ENCODE assay signal across 9 cellular contexts in genomic region chr3:171248426-171249115, GRCh38.
A peak's percentile ranks its signal among the peaks of the same experiment; 100 is the strongest.
DNase-seq lines count a peak whose midpoint lies in the region; ATAC-seq and TF ChIP-seq lines count a peak whose summit lies in the region.
"Had no signal": no experiment of that assay in that cellular context is flagged by ENCODE, and none has a peak within 500 bp of the region (broad histone marks: within the 10 kb centered on the region; RNA-seq: fewer than 3 reads in every experiment).

No MANE protein-coding gene starts in this region.

- ATAC-seq in HG02840 (IDR thresholded peaks at IDR 0.05; ENCODE audit: low FRiP score, unreplicated experiment) (peak; percentile 78), right lobe of liver (no peak)

- TF ChIP-seq CTCF in GM12865 (IDR thresholded peaks at IDR 0.05; ENCODE audit: insufficient read depth, low read depth, low read length, missing control alignments) (no peak), MM.1S (IDR thresholded peaks at IDR 0.05; ENCODE audit: low read length) (no peak), right lobe of liver (IDR thresholded peaks at IDR 0.05) (no peak)

- intact Hi-C loops in right lobe of liver (cut with DNase I), result no loop called here

- TF ChIP-seq POLR2A in GM19193 (IDR thresholded peaks at IDR 0.05; ENCODE audit: extremely low read depth, insufficient read depth, insufficient read length), result peak; percentile 13
- no peak for TF ChIP-seq POLR2A in right lobe of liver (IDR thresholded peaks at IDR 0.05)

- H2AFZ ChIP-seq in MM.1S (ENCODE audit: low read length) (no peak overlapping the region), Karpas-422 (ENCODE audit: low read length) (no peak overlapping the region)

- no peak overlapping the region for H3K27ac ChIP-seq in MM.1S (ENCODE audit: low read length)
- H3K27ac ChIP-seq in right lobe of liver, result no peak overlapping the region
- H3K27ac ChIP-seq in Karpas-422 (ENCODE audit: low read length), result no peak overlapping the region

- 57% methylated on average over 4 of the region's 4 CpGs for WGBS in right lobe of liver (ENCODE audit: insufficient coverage, low coverage, low lambda C conversion rate, missing lambda C conversion rate)

- in situ Hi-C loops in ACHN (cut with HindIII; ENCODE audit: low pct_ligation_motif_present, low pct_unique_long_range_greater_than_20kb, low sequenced_read_pairs), result no loop called here

- H3K9me2 ChIP-seq in MM.1S (replicated peaks; ENCODE audit: insufficient read depth, low read length) (no peaks in the 10 kb centered on the region), Karpas-422 (replicated peaks; ENCODE audit: insufficient read depth, low read length) (no peaks in the 10 kb centered on the region)

- H3K79me2 ChIP-seq in MM.1S (ENCODE audit: low read length) (no peaks in the 10 kb centered on the region), Karpas-422 (ENCODE audit: low read length) (no peaks in the 10 kb centered on the region)

- no peaks in the 10 kb centered on the region for H3K9me3 ChIP-seq in MM.1S (replicated peaks; ENCODE audit: insufficient read depth, low read length)
- H3K9me3 ChIP-seq in right lobe of liver, result no peaks in the 10 kb centered on the region
- no peaks in the 10 kb centered on the region for H3K9me3 ChIP-seq in Karpas-422 (ENCODE audit: low read length)

- no peak overlapping the region for H3K9ac ChIP-seq in MM.1S (ENCODE audit: low read length)
- no peak overlapping the region for H3K9ac ChIP-seq in Karpas-422 (ENCODE audit: low read length)

- H3K4me2 ChIP-seq in MM.1S (ENCODE audit: low read depth, low read length) (peak overlapping the region; percentile 24; the same call in 1 of the 2 replicates), Karpas-422 (ENCODE audit: low read depth, low read length, poor library complexity, severe bottlenecking) (no peak overlapping the region)

- H3K4me3 ChIP-seq in GM12865 (ENCODE audit: low read depth, low read length) (peak overlapping the region; percentile 40), MM.1S (ENCODE audit: low read length) (no peak overlapping the region), right lobe of liver (no peak overlapping the region), Karpas-422 (ENCODE audit: low read length) (no peak overlapping the region)

- no peaks in the 10 kb centered on the region for H3K36me3 ChIP-seq in MM.1S (replicated peaks; ENCODE audit: insufficient read depth, low read length)
- H3K36me3 ChIP-seq in right lobe of liver, result no peaks in the 10 kb centered on the region
- no peaks in the 10 kb centered on the region for H3K36me3 ChIP-seq in Karpas-422 (ENCODE audit: insufficient read depth, low read length)

- DNase-seq in GM12865 (ENCODE audit: low read depth) (peak; percentile 76), MM.1S (peak; percentile 56), GM03348 (ENCODE audit: low spot score) (no peak), right lobe of liver (no peak), ACHN (no peak), Karpas-422 (no peak)
- DNase-seq: NCI-H2029 had no signal

- H3K4me1 ChIP-seq in MM.1S (ENCODE audit: low read length) (peaks cover 16% of the 10 kb centered on the region), right lobe of liver (no peaks in the 10 kb centered on the region), Karpas-422 (ENCODE audit: low read length) (no peaks in the 10 kb centered on the region)

- H3K27me3 ChIP-seq in MM.1S (replicated peaks; ENCODE audit: insufficient read depth, low read length), result no peaks in the 10 kb centered on the region
- H3K27me3 ChIP-seq in right lobe of liver, result no peaks in the 10 kb centered on the region
- H3K27me3 ChIP-seq in Karpas-422 (ENCODE audit: low read length), result 0 out of 2 replicates have a peak, but pooled peaks cover 5% of the 10 kb centered on the region

- H3F3A ChIP-seq in MM.1S (ENCODE audit: insufficient read depth, low read length), result no peaks in the 10 kb centered on the region

- no peaks in the 10 kb centered on the region for H4K20me1 ChIP-seq in MM.1S (ENCODE audit: insufficient read depth, low read length)
- no peaks in the 10 kb centered on the region for H4K20me1 ChIP-seq in Karpas-422 (ENCODE audit: insufficient read depth, low read depth, low read length)

Comparison
In these comparisons a context has a peak if more than half of its experiments do, and no peak if none do; other contexts are left out.
1. DNase-seq: peak in GM12865 (single experiment) and MM.1S (single experiment); none in GM03348 (single experiment), right lobe of liver (0 of 3), ACHN (single experiment) and Karpas-422 (single experiment).